In the genomic region with DNA sequence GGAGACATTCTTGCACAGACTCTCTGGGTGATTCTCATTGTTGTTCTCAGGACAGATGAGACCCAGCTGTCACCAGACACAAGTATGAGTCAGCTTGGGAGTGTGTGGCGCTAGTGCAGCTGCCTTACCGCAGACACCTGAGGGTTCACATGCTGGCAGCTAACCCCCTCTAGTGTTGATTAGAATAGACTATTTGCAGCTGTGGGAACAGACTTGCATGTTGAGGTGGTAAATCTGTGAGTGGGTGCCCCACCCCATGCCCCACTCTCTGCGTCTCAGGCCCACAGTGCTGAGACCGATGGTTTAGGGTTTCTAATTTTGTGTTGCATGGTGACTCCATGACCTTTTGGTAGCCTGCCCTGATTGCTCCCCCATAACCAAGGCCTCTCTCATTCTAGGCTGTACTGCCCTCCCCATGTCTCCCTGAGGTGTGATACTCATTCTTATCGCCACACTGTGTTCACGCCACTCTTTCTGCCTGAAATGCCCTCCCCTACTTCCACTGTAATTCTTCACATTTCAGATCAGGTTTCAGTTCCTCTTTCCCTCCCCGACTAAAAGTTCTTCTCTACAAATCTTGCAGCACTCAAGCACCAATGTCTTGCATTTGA, we compare ENCODE assay signal across 8 cellular contexts.
DNase-seq lines count a peak whose midpoint lies in the region; ATAC-seq and TF ChIP-seq lines count a peak whose summit lies in the region.

No MANE protein-coding gene starts in this region.

- H3K9me3 ChIP-seq in WERI-Rb-1 (ENCODE audit: severe bottlenecking), result no peaks in the 10 kb centered on the region
- no peaks in the 10 kb centered on the region for H3K9me3 ChIP-seq in tibial artery

- H3K4me2 ChIP-seq in mesendoderm (ENCODE audit: low read length), result no peak overlapping the region

- ATAC-seq in GM18511 (IDR thresholded peaks at IDR 0.05; ENCODE audit: unreplicated experiment), result peak; percentile 95
- ATAC-seq in HG02798 (IDR thresholded peaks at IDR 0.05; ENCODE audit: poor library complexity, unreplicated experiment), result peak; percentile 98

- H3K27ac ChIP-seq in WERI-Rb-1 (no peak overlapping the region), mesendoderm (ENCODE audit: low read depth, low read length) (no peak overlapping the region), tibial artery (no peak overlapping the region)

- H3K18ac ChIP-seq in mesendoderm (ENCODE audit: low read length), result no peak overlapping the region

- no peak overlapping the region for H3K4ac ChIP-seq in mesendoderm (ENCODE audit: low read depth, low read length)

- no peak overlapping the region for H3K56ac ChIP-seq in mesendoderm (ENCODE audit: low read length)

- H3K4me3 ChIP-seq in AG09309 (ENCODE audit: control insufficient read depth, low read depth, low read length) (no peak overlapping the region), NB4 (ENCODE audit: low read depth, low read length) (no peak overlapping the region), WERI-Rb-1 (ENCODE audit: low read depth, low read length) (no peak overlapping the region), mesendoderm (ENCODE audit: low read length) (no peak overlapping the region), tibial artery (no peak overlapping the region)

- H3K4me1 ChIP-seq in mesendoderm (ENCODE audit: control insufficient read depth, low read depth, low read length) (no peaks in the 10 kb centered on the region), tibial artery (no peaks in the 10 kb centered on the region)

- H2BK15ac ChIP-seq in mesendoderm (replicated peaks; ENCODE audit: low read depth), result no peak overlapping the region

- H2BK5ac ChIP-seq in mesendoderm (ENCODE audit: low read length), result no peak overlapping the region

- H2BK120ac ChIP-seq in mesendoderm (ENCODE audit: low read depth, low read length), result no peak overlapping the region

- TF ChIP-seq POLR2A in NB4 (IDR thresholded peaks at IDR 0.05; ENCODE audit: extremely low read depth, insufficient read length), result no peak

- no peaks in the 10 kb centered on the region for H3K79me1 ChIP-seq in mesendoderm (ENCODE audit: low read length)

- DNase-seq in AG09309 (ENCODE audit: low read depth), result peak; percentile 8
- DNase-seq in NB4 (ENCODE audit: low read depth), result peak; percentile 71
- peak; percentile 75 for DNase-seq in WERI-Rb-1
- DNase-seq in mesendoderm, result peak; percentile 67
- no peak for DNase-seq in mesenteric fat pad (ENCODE audit: low spot score)
- no peak for DNase-seq in tibial artery

- intact Hi-C loops in tibial artery (cut with DNase I; ENCODE audit: low total_unique reads), result no loop called here

- H3K36me3 ChIP-seq in WERI-Rb-1, result no peaks in the 10 kb centered on the region
- H3K36me3 ChIP-seq in mesendoderm (ENCODE audit: control insufficient read depth, insufficient read depth, low read length), result no peaks in the 10 kb centered on the region
- no peaks in the 10 kb centered on the region for H3K36me3 ChIP-seq in tibial artery

- no peak overlapping the region for H3K9ac ChIP-seq in mesendoderm (ENCODE audit: low read length)

- TF ChIP-seq CTCF in AG09309 (IDR thresholded peaks at IDR 0.05; ENCODE audit: control insufficient read depth, insufficient read depth, low read depth, low read length, missing control alignments), result peak; percentile 57
- peak; percentile 19 for TF ChIP-seq CTCF in NB4 (IDR thresholded peaks at IDR 0.05; ENCODE audit: low read depth, low read length)
- TF ChIP-seq CTCF in WERI-Rb-1 (IDR thresholded peaks at IDR 0.05; ENCODE audit: low read depth, low read length), result peak; percentile 69
- TF ChIP-seq CTCF in tibial artery (IDR thresholded peaks at IDR 0.05), result no peak

- no CpG with 5 or more reads among the region's 7 CpGs for WGBS in mesendoderm (ENCODE audit: extremely low coverage, insufficient coverage, low lambda C conversion rate)

- no peaks in the 10 kb centered on the region for H3K79me2 ChIP-seq in mesendoderm (ENCODE audit: control insufficient read depth, insufficient read depth, low read length)

- no peak overlapping the region for H2AK5ac ChIP-seq in mesendoderm (ENCODE audit: low read length)

- H4K8ac ChIP-seq in mesendoderm (ENCODE audit: low read depth, low read length), result no peak overlapping the region

- no peak overlapping the region for H4K5ac ChIP-seq in mesendoderm (ENCODE audit: low read length)

- H3K23ac ChIP-seq in mesendoderm (ENCODE audit: low read length), result no peak overlapping the region

- H3K27me3 ChIP-seq in WERI-Rb-1 (ENCODE audit: insufficient read depth, low read depth, severe bottlenecking) (no peaks in the 10 kb centered on the region), mesendoderm (ENCODE audit: insufficient read depth, low read length, poor library complexity) (no peaks in the 10 kb centered on the region), tibial artery (no peaks in the 10 kb centered on the region)

Comparison
In these comparisons a context has a peak if more than half of its experiments do, and no peak if none do; other contexts are left out.
1. DNase-seq: peak in AG09309 (single experiment), NB4 (single experiment), WERI-Rb-1 (single experiment) and mesendoderm (single experiment); none in mesenteric fat pad (single experiment) and tibial artery (0 of 2).
2. CTCF ChIP-seq: peak in AG09309 (single experiment), NB4 (single experiment) and WERI-Rb-1 (single experiment); none in tibial artery (0 of 2).